In the genomic region with DNA sequence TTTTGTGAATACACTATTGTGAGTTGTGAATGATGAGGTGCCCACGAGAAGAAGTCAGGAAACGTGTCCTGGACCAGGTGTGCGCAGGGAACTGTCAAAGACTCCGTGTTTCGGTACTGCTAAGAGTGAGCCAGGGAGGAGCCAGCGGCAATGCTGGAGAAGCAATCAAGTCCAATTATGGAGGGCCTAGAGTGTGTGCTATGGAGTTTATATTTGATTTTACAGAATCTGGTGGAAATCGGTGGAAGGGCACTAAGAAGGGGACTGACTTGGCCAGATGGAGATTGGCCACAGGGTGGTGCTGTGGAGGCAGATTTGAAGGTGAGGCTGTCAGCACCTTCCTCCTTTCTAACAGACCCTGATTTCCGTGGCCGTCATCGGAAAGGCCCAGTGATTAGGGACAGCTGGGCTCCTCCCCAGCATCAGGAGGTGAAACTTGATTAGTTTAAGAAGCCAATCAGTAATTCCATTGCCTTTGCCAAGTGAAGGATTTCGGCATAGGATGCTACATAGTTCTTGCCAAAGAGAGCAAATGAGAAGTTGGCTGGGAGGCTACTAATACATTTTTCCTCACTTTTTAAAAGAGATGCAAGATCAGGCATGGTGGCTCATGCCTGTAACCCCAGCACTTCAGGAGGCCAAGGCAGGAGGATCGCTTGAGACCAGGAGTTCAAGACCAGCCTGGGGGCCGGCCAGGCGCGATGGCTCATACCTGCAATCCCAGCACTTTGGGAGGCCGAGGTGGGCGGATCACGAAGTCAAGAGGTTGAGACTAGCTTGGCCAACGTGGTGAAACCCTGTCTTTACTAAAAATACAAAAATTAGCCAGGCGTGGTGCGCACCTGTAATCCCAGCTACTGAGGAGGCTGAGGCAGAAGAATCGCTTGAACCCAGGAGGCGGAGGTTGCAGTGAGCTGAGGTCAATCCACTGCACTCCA, we compare ENCODE assay signal across 8 cellular contexts. TPM values are rescaled to one million over a fixed set of nuclear protein-coding genes. Genes with fewer than 3 reads are reported as not detected.
DNase-seq lines count a peak whose midpoint lies in the region; ATAC-seq and TF ChIP-seq lines count a peak whose summit lies in the region.

No MANE protein-coding gene starts in this region.

- peak; percentile 55 to 68 for DNase-seq in AML-193 (lab: John Stamatoyannopoulos, UW)
- DNase-seq in GM19238 (ENCODE audit: insufficient read length, low spot score): peak; percentile 85
- peak; percentile 94 for DNase-seq in Karpas-422
- DNase-seq in Panc1 (ENCODE audit: low read depth, low spot score): peak; percentile 77
- peak; percentile 88 for DNase-seq in activated T-cell treated with anti-CD3 and anti-CD28 coated beads, Interleukin-2, amount 50 U/mL, for 24 hours
- DNase-seq in fibroblast of mammary gland (ENCODE audit: low read depth): peak; percentile 86
- peak; percentile 90 for DNase-seq in neural crest cell (ENCODE audit: low read depth, low spot score)
- peak; percentile 82 to 88 for DNase-seq in stimulated activated naive CD8-positive, alpha-beta T cell treated with anti-CD3 and anti-CD28 coated beads, Interleukin-15, amount 100 ng/mL, for 72 hours

- no peak overlapping the region for H3K27ac ChIP-seq in Karpas-422 (ENCODE audit: low read length)
- H3K27ac ChIP-seq in Panc1 (ENCODE audit: low read length): no peak overlapping the region

- peaks cover 9% of the 10 kb centered on the region for H3K4me1 Mint-ChIP-seq in activated T-cell treated with anti-CD3 and anti-CD28 coated beads, Interleukin-2, amount 50 U/mL, for 24 hours (ENCODE audit: low read depth)
- H3K4me1 Mint-ChIP-seq in neural crest cell: peaks cover 8% of the 10 kb centered on the region
- H3K4me1 Mint-ChIP-seq in stimulated activated naive CD8-positive, alpha-beta T cell treated with anti-CD3 and anti-CD28 coated beads, Interleukin-15, amount 100 ng/mL, for 72 hours: peaks cover 18% of the 10 kb centered on the region

- TF ChIP-seq CTCF in Panc1 (IDR thresholded peaks at IDR 0.05): peak; percentile 93
- TF ChIP-seq CTCF in fibroblast of mammary gland (conservative IDR thresholded peaks at IDR 0.05; ENCODE audit: control insufficient read depth, insufficient read depth, low read depth, low read length): peak; percentile 94
- TF ChIP-seq CTCF in neural crest cell (conservative IDR thresholded peaks at IDR 0.05): peak; percentile 87

- H3K4me3 Mint-ChIP-seq in activated T-cell treated with anti-CD3 and anti-CD28 coated beads, Interleukin-2, amount 50 U/mL, for 24 hours: no peak overlapping the region
- no peak overlapping the region for H3K4me3 Mint-ChIP-seq in neural crest cell
- H3K4me3 Mint-ChIP-seq in stimulated activated naive CD8-positive, alpha-beta T cell treated with anti-CD3 and anti-CD28 coated beads, Interleukin-15, amount 100 ng/mL, for 72 hours: peak overlapping the region; percentile 34

- in situ Hi-C loops in Panc1 (cut with HindIII; ENCODE audit: low pct_unique_long_range_greater_than_20kb, low sequenced_read_pairs): no loop called here

- H3K4me3 ChIP-seq in Karpas-422 (ENCODE audit: low read length): no peak overlapping the region
- H3K4me3 ChIP-seq in Panc1 (ENCODE audit: low read depth in 2 of 2, low read length in 2 of 2): peak overlapping the region in 1 of 2 experiments; percentile 25; a peak in 1 of 4 replicates
- no peak overlapping the region for H3K4me3 ChIP-seq in fibroblast of mammary gland (ENCODE audit: control insufficient read depth, low read depth, low read length)

- peak overlapping the region; percentile 41 for H3K4me2 ChIP-seq in Karpas-422 (ENCODE audit: low read depth, low read length, poor library complexity, severe bottlenecking)

- H4K20me1 ChIP-seq in Karpas-422 (ENCODE audit: insufficient read depth, low read depth, low read length): no peaks in the 10 kb centered on the region

- POLR2A ChIA-PET in Panc1 (lab: Charles Lee): interaction anchor here (0.5 kb wide), 1 partner anchor 35 kb away, joined by 3 read pairs; no protein-coding TSS in a partner anchor

- H3K27me3 ChIP-seq in Karpas-422 (ENCODE audit: low read length) (no peaks in the 10 kb centered on the region), Panc1 (ENCODE audit: control insufficient read depth, insufficient read depth, low read length) (no peaks in the 10 kb centered on the region)

- peak overlapping the region; percentile 81 for H2AFZ ChIP-seq in Karpas-422 (ENCODE audit: low read length)

- H3K27me3 Mint-ChIP-seq in activated T-cell treated with anti-CD3 and anti-CD28 coated beads, Interleukin-2, amount 50 U/mL, for 24 hours: peaks cover 6% of the 10 kb centered on the region
- peaks cover 10% of the 10 kb centered on the region for H3K27me3 Mint-ChIP-seq in neural crest cell (ENCODE audit: low read depth)
- H3K27me3 Mint-ChIP-seq in stimulated activated naive CD8-positive, alpha-beta T cell treated with anti-CD3 and anti-CD28 coated beads, Interleukin-15, amount 100 ng/mL, for 72 hours: peaks cover 1% of the 10 kb centered on the region

- CTCF ChIA-PET in Panc1 (lab: Charles Lee): no interaction called here

- H3K9ac ChIP-seq in Karpas-422 (ENCODE audit: low read length): peak overlapping the region; percentile 47; the same call in 1 of the 2 replicates

- H3K27ac Mint-ChIP-seq in activated T-cell treated with anti-CD3 and anti-CD28 coated beads, Interleukin-2, amount 50 U/mL, for 24 hours: no peak overlapping the region
- H3K27ac Mint-ChIP-seq in neural crest cell (ENCODE audit: unreplicated experiment): no peak overlapping the region
- peak overlapping the region in 1 of 2 donors; percentile 20 for H3K27ac Mint-ChIP-seq in stimulated activated naive CD8-positive, alpha-beta T cell treated with anti-CD3 and anti-CD28 coated beads, Interleukin-15, amount 100 ng/mL, for 72 hours

- intact Hi-C loops in Panc1 (cut with micrococcal nuclease; ENCODE audit: unreplicated experiment): loop anchor here (5.0 to 10.0 kb wide), 2 partner anchors 176 to 469 kb away; a partner anchor contains a TSS

- H3K9me3 ChIP-seq in Karpas-422 (ENCODE audit: low read length): no peaks in the 10 kb centered on the region
- H3K9me3 ChIP-seq in Panc1 (ENCODE audit: control insufficient read depth, insufficient read depth, low read depth, low read length): no peaks in the 10 kb centered on the region

- ATAC-seq in Panc1: peak; percentile 91
- peak; percentile 97 for ATAC-seq in stimulated activated naive CD8-positive, alpha-beta T cell treated with anti-CD3 and anti-CD28 coated beads, Interleukin-15, amount 100 ng/mL, for 72 hours

- H3K36me3 ChIP-seq in Karpas-422 (ENCODE audit: insufficient read depth, low read length) (no peaks in the 10 kb centered on the region), Panc1 (ENCODE audit: control insufficient read depth, insufficient read depth, low read length) (no peaks in the 10 kb centered on the region)

- no peaks in the 10 kb centered on the region for H3K9me2 ChIP-seq in Karpas-422 (replicated peaks; ENCODE audit: insufficient read depth, low read length)

- no peaks in the 10 kb centered on the region for H3K9me3 Mint-ChIP-seq in activated T-cell treated with anti-CD3 and anti-CD28 coated beads, Interleukin-2, amount 50 U/mL, for 24 hours
- no peaks in the 10 kb centered on the region for H3K9me3 Mint-ChIP-seq in neural crest cell
- H3K9me3 Mint-ChIP-seq in stimulated activated naive CD8-positive, alpha-beta T cell treated with anti-CD3 and anti-CD28 coated beads, Interleukin-15, amount 100 ng/mL, for 72 hours: no peaks in the 10 kb centered on the region

- BruUV-seq in Panc1 (replicated peaks; lab: Mats Ljungman, UMichigan): no TSS peak

- H3K79me2 ChIP-seq in Karpas-422 (ENCODE audit: low read length): no peaks in the 10 kb centered on the region

- H3K36me3 Mint-ChIP-seq in activated T-cell treated with anti-CD3 and anti-CD28 coated beads, Interleukin-2, amount 50 U/mL, for 24 hours (ENCODE audit: low read depth): no peaks in the 10 kb centered on the region
- no peaks in the 10 kb centered on the region for H3K36me3 Mint-ChIP-seq in neural crest cell (ENCODE audit: low read depth)

- H3K4me1 ChIP-seq in Karpas-422 (ENCODE audit: low read length): peaks cover 4% of the 10 kb centered on the region
- H3K4me1 ChIP-seq in Panc1 (ENCODE audit: control insufficient read depth, insufficient read depth, low read length): no peaks in the 10 kb centered on the region

RNA-seq across cellular contexts. Expression of a gene that starts 7.0 kb away (rescaled TPM):
- 0.04 and 0.43 TPM in 2 replicates for total RNA-seq in Karpas-422 (2014; rRNA removed; shearing (Covaris generic); ENCODE audit: low replicate concordance)
- 0.74 TPM for total RNA-seq in Panc1 (2021; ENCODE audit: unreplicated experiment)
- polyA plus RNA-seq in Panc1 (2012; ENCODE audit: insufficient read length): 1.2 TPM
- 1.4 and 2.0 TPM in 2 replicates for total RNA-seq in neural crest cell

RNA-seq across cellular contexts. Expression of a gene that starts 27.7 kb away (rescaled TPM):
- total RNA-seq in Karpas-422 (2014; rRNA removed; shearing (Covaris generic); ENCODE audit: low replicate concordance): 0.69 and 0.75 TPM in 2 replicates
- total RNA-seq in Panc1 (2021; ENCODE audit: unreplicated experiment) (2.6 TPM), neural crest cell (5.5 and 6.5 TPM in 2 replicates)
- 0.61 TPM for polyA plus RNA-seq in Panc1 (2012; ENCODE audit: insufficient read length)

RNA-seq across cellular contexts. Expression of a gene that starts 28.9 kb away (rescaled TPM):
- total RNA-seq in Karpas-422 (2014; rRNA removed; shearing (Covaris generic); ENCODE audit: low replicate concordance): not detected in 2 replicates
- not detected for total RNA-seq in Panc1 (2021; ENCODE audit: unreplicated experiment)
- polyA plus RNA-seq in Panc1 (2012; ENCODE audit: insufficient read length): not detected
- not detected in 2 replicates for total RNA-seq in neural crest cell

RNA-seq across cellular contexts. Expression of a gene that starts 35.8 kb away (rescaled TPM):
- 11.8 and 18.2 TPM in 2 replicates for total RNA-seq in Karpas-422 (2014; rRNA removed; shearing (Covaris generic); ENCODE audit: low replicate concordance)
- total RNA-seq in Panc1 (2021; ENCODE audit: unreplicated experiment) (13.7 TPM), neural crest cell (15.3 and 15.7 TPM in 2 replicates)
- 7.3 TPM for polyA plus RNA-seq in Panc1 (2012; ENCODE audit: insufficient read length)

RNA-seq across cellular contexts. Expression of a gene that starts 48.0 kb away (rescaled TPM):
- 1.0 and 1.3 TPM in 2 replicates for total RNA-seq in Karpas-422 (2014; rRNA removed; shearing (Covaris generic); ENCODE audit: low replicate concordance)
- total RNA-seq in Panc1 (2021; ENCODE audit: unreplicated experiment): 0.15 TPM
- 0.11 TPM for polyA plus RNA-seq in Panc1 (2012; ENCODE audit: insufficient read length)
- 0.14 and 0.23 TPM in 2 replicates for total RNA-seq in neural crest cell

Comparison
In these comparisons a context has a peak if more than half of its experiments do, and no peak if none do; other contexts are left out.
1. H3K4me3 Mint-ChIP-seq: peak in stimulated activated naive CD8-positive, alpha-beta T cell treated with anti-CD3 and anti-CD28 coated beads, Interleukin-15, amount 100 ng/mL, for 72 hours (2 of 2); none in activated T-cell treated with anti-CD3 and anti-CD28 coated beads, Interleukin-2, amount 50 U/mL, for 24 hours (single experiment) and neural crest cell (single experiment).
2. Peak in every context shown above with its lines, with median percentiles within 50 percentile points of each other: DNase-seq and CTCF ChIP-seq.